Comparison of ENCODE assay signal across 8 cellular contexts in genomic region chr5:131263648-131264452, GRCh38. TPM values are rescaled to one million over a fixed set of nuclear protein-coding genes. Genes with fewer than 3 reads are reported as not detected.
DNase-seq lines count a peak whose midpoint lies in the region; ATAC-seq and TF ChIP-seq lines count a peak whose summit lies in the region.

TSS of gene CDC42SE2 (plus strand) at chr5:131264053. CDS start at chr5:131359494, 95,441 bp downstream.

- ATAC-seq in GM19035 (IDR thresholded peaks at IDR 0.05; ENCODE audit: unreplicated experiment) (peak; percentile 83), HG03354 (IDR thresholded peaks at IDR 0.05; ENCODE audit: poor library complexity, severe bottlenecking, unreplicated experiment) (peak; percentile 84)

- no peaks in the 10 kb centered on the region for H3K9me3 ChIP-seq in BE2C

- intact Hi-C loops in dorsolateral prefrontal cortex (cut with DNase I): loop anchor here (2.0 to 10.0 kb wide), 5 partner anchors 15 to 153 kb away; partner anchors contain the start of gene HINT1 (in 2 of the 2)
- intact Hi-C loops in lower leg skin (cut with DNase I; ENCODE audit: low total_unique reads): no loop called here

- 0% methylated on average over 31 to 33 of the region's 97 CpGs for WGBS in lower leg skin, 2 donors

- peak within 1 kb of the TSS; percentile 78 to 98 (median 94) for H3K27ac ChIP-seq in dorsolateral prefrontal cortex

- no peaks in the 10 kb centered on the region for H3K36me3 ChIP-seq in BE2C

- peak in 1 of 2 donors; percentile 66 for TF ChIP-seq POLR2A in lower leg skin (IDR thresholded peaks at IDR 0.05)

- TF ChIP-seq CTCF in BE2C (IDR thresholded peaks at IDR 0.05; ENCODE audit: low read depth, low read length) (no peak), dorsolateral prefrontal cortex (IDR thresholded peaks at IDR 0.05 in 54 of 56, conservative IDR thresholded peaks at IDR 0.05 in 2 of 56; ENCODE audit: low read depth in 1 of 56, partially characterized antibody in 56 of 56) (peak in 20 of 56 donors; percentile 5 to 57 (median 16)), lower leg skin (IDR thresholded peaks at IDR 0.05) (no peak)

- H3K4me1 ChIP-seq in BE2C: peaks cover 2% of the 10 kb centered on the region; the same call in 1 of the 2 replicates

- no peaks in the 10 kb centered on the region for H3K27me3 ChIP-seq in BE2C
- no peaks in the 10 kb centered on the region for H3K27me3 ChIP-seq in dorsolateral prefrontal cortex

- DNase-seq in BE2C (peak; percentile 91), NCI-H748 (lab: John Stamatoyannopoulos, UW; ENCODE audit: unreplicated experiment) (peak; percentile 93), dorsolateral prefrontal cortex (peak; percentile 68 to 92 (median 76)), lower leg skin (ENCODE audit: low spot score in 2 of 2) (peak; percentile 80 to 95)
- DNase-seq in activated CD4-positive, alpha-beta T cell treated with anti-CD3 and anti-CD28 coated beads, Interleukin-2, amount 50 U/mL, for 48 hours: peak; percentile 78 to 81
- peak; percentile 72 to 78 for DNase-seq in stimulated activated CD4-positive, alpha-beta T cell treated with anti-CD3 and anti-CD28 coated beads, Interleukin-4, amount 100 ng/mL, for 48 hours (ENCODE audit: low read depth in 2 of 2)

- H3K4me3 ChIP-seq in BE2C (ENCODE audit: low read depth, low read length) (peak within 1 kb of the TSS; percentile 88), dorsolateral prefrontal cortex (peak within 1 kb of the TSS; percentile 73 to 99 (median 93)), lower leg skin (ENCODE audit: low read depth, poor library complexity, severe bottlenecking) (peak within 1 kb of the TSS; percentile 92)

RNA-seq across cellular contexts. Expression of gene CDC42SE2, which starts in this region (rescaled TPM):
- 9.1 TPM for polyA plus RNA-seq in BE2C (2012; ENCODE audit: insufficient read depth, insufficient read length, low read depth)
- 100 to 1,000 TPM in 1 of 120 experiments, 10 to 100 TPM in 119; 34.8 to 102 (median 68.6) TPM for total RNA-seq in dorsolateral prefrontal cortex
- 10 to 100 TPM; 28.3 to 41.9 (median 34.2) TPM for total RNA-seq in lower leg skin

Comparison
In these comparisons a context has a peak if more than half of its experiments do, and no peak if none do; other contexts are left out.
1. Peak in every context shown above with its lines: DNase-seq, ATAC-seq, H3K4me3 ChIP-seq and H3K27ac ChIP-seq.